In genomic region chr2:240557808-240558207, GRCh38 we compare ENCODE assay signal across 8 cellular contexts. TPM values are rescaled to one million over a fixed set of nuclear protein-coding genes. Genes with fewer than 3 reads are reported as not detected.
DNase-seq lines count a peak whose midpoint lies in the region; TF ChIP-seq lines count a peak whose summit lies in the region.

Gene ANKMY1, minus strand, starts transcription at chr2:240557988. Its CDS starts 653 bp downstream, at chr2:240557335.

- H3K79me2 ChIP-seq in MM.1S (ENCODE audit: low read length): peaks cover 77% of the 10 kb centered on the region

- H3K9ac ChIP-seq in HUES6 (ENCODE audit: low read length) (peak within 1 kb of the TSS; percentile 34), MM.1S (ENCODE audit: low read length) (no peak within 1 kb of the TSS)

- no peaks in the 10 kb centered on the region for H3K9me3 Mint-ChIP-seq in activated CD4-positive, alpha-beta T cell treated with anti-CD3 and anti-CD28 coated beads, Interleukin-2, amount 10 ng/mL, durations not matched to agents 7 days and 5 days

- H3K4me3 ChIP-seq in HUES6 (ENCODE audit: low read depth, low read length) (peak within 1 kb of the TSS; percentile 50), lower leg skin (ENCODE audit: low read depth, poor library complexity, severe bottlenecking) (peak within 1 kb of the TSS; percentile 17), MM.1S (ENCODE audit: low read length) (no peak within 1 kb of the TSS)

- peak; percentile 70 for DNase-seq in activated CD4-positive, alpha-beta T cell treated with anti-CD3 and anti-CD28 coated beads, Interleukin-2, amount 10 ng/mL, durations not matched to agents 7 days and 5 days
- DNase-seq in ecto neural progenitor cell (ENCODE audit: low spot score) (peak; percentile 91), lower leg skin (ENCODE audit: low spot score in 2 of 2) (peak; percentile 23 to 89), MM.1S (no peak), NCI-H1105 treated with DMSO at 0.1 percent for 48 hours (lab: John Stamatoyannopoulos, UW) (no peak), globus pallidus (ENCODE audit: low spot score) (no peak)
- peak; percentile 33 for DNase-seq in stimulated activated CD8-positive, alpha-beta memory T cell treated with anti-CD3 and anti-CD28 coated beads, Interleukin-12 subunit alpha, Interleukin-12 subunit beta, amount 100 ng/mL, for 1 hour (ENCODE audit: low read depth)

- H3K4me1 ChIP-seq in HUES6 (ENCODE audit: control insufficient read depth, insufficient read depth, low read length) (peaks cover 20% of the 10 kb centered on the region), MM.1S (ENCODE audit: low read length) (peaks cover 16% of the 10 kb centered on the region)

- peaks cover 14% of the 10 kb centered on the region for H3F3A ChIP-seq in MM.1S (ENCODE audit: insufficient read depth, low read length)

- no peak within 1 kb of the TSS for H3K4me2 ChIP-seq in MM.1S (ENCODE audit: low read depth, low read length)

- H3K27me3 Mint-ChIP-seq in activated CD4-positive, alpha-beta T cell treated with anti-CD3 and anti-CD28 coated beads, Interleukin-2, amount 10 ng/mL, durations not matched to agents 7 days and 5 days: no peaks in the 10 kb centered on the region

- H3K36me3 ChIP-seq in HUES6 (ENCODE audit: control insufficient read depth, insufficient read depth, low read length): 0 out of 2 replicates have a peak, but pooled peaks cover 5% of the 10 kb centered on the region
- no peaks in the 10 kb centered on the region; the same call in 1 of the 2 replicates for H3K36me3 ChIP-seq in MM.1S (replicated peaks; ENCODE audit: insufficient read depth, low read length)

- H3K9me2 ChIP-seq in MM.1S (replicated peaks; ENCODE audit: insufficient read depth, low read length): no peaks in the 10 kb centered on the region

- peaks cover 26% of the 10 kb centered on the region for H3K27me3 ChIP-seq in HUES6 (ENCODE audit: control insufficient read depth, insufficient read depth, low read length)
- H3K27me3 ChIP-seq in MM.1S (replicated peaks; ENCODE audit: insufficient read depth, low read length): no peaks in the 10 kb centered on the region

- no peak within 1 kb of the TSS for H2AFZ ChIP-seq in MM.1S (ENCODE audit: low read length)

- intact Hi-C loops in lower leg skin (cut with DNase I; ENCODE audit: low total_unique reads): no loop called here

- TF ChIP-seq CTCF in lower leg skin (IDR thresholded peaks at IDR 0.05) (no peak), MM.1S (IDR thresholded peaks at IDR 0.05; ENCODE audit: low read length) (no peak)

- H3K27ac Mint-ChIP-seq in activated CD4-positive, alpha-beta T cell treated with anti-CD3 and anti-CD28 coated beads, Interleukin-2, amount 10 ng/mL, durations not matched to agents 7 days and 5 days: peak within 1 kb of the TSS; percentile 75

- H3K27ac ChIP-seq in HUES6 (ENCODE audit: low read depth, low read length): no peak within 1 kb of the TSS
- H3K27ac ChIP-seq in MM.1S (ENCODE audit: low read length): no peak within 1 kb of the TSS

- POLR2A ChIA-PET in activated CD4-positive, alpha-beta T cell treated with anti-CD3 and anti-CD28 coated beads, Interleukin-2, amount 10 ng/mL, durations not matched to agents 7 days and 5 days (lab: Charles Lee): no interaction called here

- CTCF ChIA-PET in activated CD4-positive, alpha-beta T cell treated with anti-CD3 and anti-CD28 coated beads, Interleukin-2, amount 10 ng/mL, durations not matched to agents 7 days and 5 days (lab: Charles Lee): interaction anchor here (1.4 to 2.3 kb wide), 3 partner anchors 8 to 28 kb away, joined by 3 to 15 read pairs (median 8); no protein-coding TSS in a partner anchor

- peaks cover 53% of the 10 kb centered on the region for H3K36me3 Mint-ChIP-seq in activated CD4-positive, alpha-beta T cell treated with anti-CD3 and anti-CD28 coated beads, Interleukin-2, amount 10 ng/mL, durations not matched to agents 7 days and 5 days (ENCODE audit: low read depth)

- no peak for TF ChIP-seq POLR2A in lower leg skin (IDR thresholded peaks at IDR 0.05)

- peaks cover 45% of the 10 kb centered on the region for H3K4me1 Mint-ChIP-seq in activated CD4-positive, alpha-beta T cell treated with anti-CD3 and anti-CD28 coated beads, Interleukin-2, amount 10 ng/mL, durations not matched to agents 7 days and 5 days

- H3K9me3 ChIP-seq in HUES6 (ENCODE audit: control insufficient read depth, insufficient read depth, low read depth, low read length) (no peaks in the 10 kb centered on the region), MM.1S (replicated peaks; ENCODE audit: insufficient read depth, low read length) (no peaks in the 10 kb centered on the region)

- H3K4me3 Mint-ChIP-seq in activated CD4-positive, alpha-beta T cell treated with anti-CD3 and anti-CD28 coated beads, Interleukin-2, amount 10 ng/mL, durations not matched to agents 7 days and 5 days: peak within 1 kb of the TSS; percentile 79

- WGBS in lower leg skin, 2 donors: 0 to 5% methylated on average over 20 of the region's 47 CpGs

- no peaks in the 10 kb centered on the region for H4K20me1 ChIP-seq in MM.1S (ENCODE audit: insufficient read depth, low read length)

RNA-seq across cellular contexts. Expression of gene ANKMY1, which starts in this region (rescaled TPM):
- 10 to 100 TPM; 38.5 to 39.5 TPM for total RNA-seq in activated CD4-positive, alpha-beta T cell treated with anti-CD3 and anti-CD28 coated beads, Interleukin-2, amount 10 ng/mL, durations not matched to agents 7 days and 5 days
- 10 to 100 TPM; 18.0 to 22.7 (median 21.1) TPM for total RNA-seq in lower leg skin

Comparison
In these comparisons a context has a peak if more than half of its experiments do, and no peak if none do; other contexts are left out.
1. DNase-seq: peak in activated CD4-positive, alpha-beta T cell treated with anti-CD3 and anti-CD28 coated beads, Interleukin-2, amount 10 ng/mL, durations not matched to agents 7 days and 5 days (single experiment), ecto neural progenitor cell (single experiment), lower leg skin (2 of 2) and stimulated activated CD8-positive, alpha-beta memory T cell treated with anti-CD3 and anti-CD28 coated beads, Interleukin-12 subunit alpha, Interleukin-12 subunit beta, amount 100 ng/mL, for 1 hour (single experiment); none in MM.1S (single experiment), NCI-H1105 treated with DMSO at 0.1 percent for 48 hours (single experiment) and globus pallidus (single experiment).